Comparison of ENCODE assay signal across 26 cellular contexts in genomic region chr7:48144291-48144768, GRCh38. TPM values are rescaled to one million over a fixed set of nuclear protein-coding genes. Genes with fewer than 3 reads are reported as not detected.
DNase-seq lines count a peak whose midpoint lies in the region; ATAC-seq and TF ChIP-seq lines count a peak whose summit lies in the region.
"Had no signal": no experiment of that assay in that cellular context is flagged by ENCODE, and none has a peak within 500 bp of the region (broad histone marks: within the 10 kb centered on the region; RNA-seq: fewer than 3 reads in every experiment).

No MANE protein-coding gene starts in this region.

- DNase-seq in Caco-2 (peak; percentile 43 to 53), PC-3 (peak; percentile 34), dermis blood vessel endothelial cell (peak; percentile 69), erythroblast (lab: John Stamatoyannopoulos, UW) (no peak), GM19240 (ENCODE audit: insufficient read length, low spot score) (no peak), mucosa of gallbladder (ENCODE audit: low spot score) (no peak)
- DNase-seq: activated CD4-positive, alpha-beta memory T cell treated with anti-CD3 and anti-CD28 coated beads, Interleukin-2, amount 10 ng/mL, durations not matched to agents 7 days and 5 days; activated CD4-positive, CD25-positive, alpha-beta regulatory T cell; activated naive CD4-positive, alpha-beta T cell; activated T-cell treated with anti-CD3 and anti-CD28 coated beads, Interleukin-2, amount 50 U/mL, for 1 hour; foreskin melanocyte; hypothalamus; mammary epithelial cell; naive thymus-derived CD4-positive, alpha-beta T cell; NCI-H1105 treated with DMSO at 0.1 percent for 48 hours; NCI-H526; SK-N-SH; stimulated activated CD4-positive, alpha-beta T cell treated with anti-CD3 and anti-CD28 coated beads, Interleukin-2, amount 100 ng/mL, for 24 hours; stimulated activated naive B cell treated with anti-CD40 and anti-IgM and Interleukin-4, amounts not matched to agents 10 μg/mL and 1 μg/mL and 100 μg/mL, for 72 hours had no signal

- H3K27ac Mint-ChIP-seq in Caco-2 (ENCODE audit: unreplicated experiment): peak overlapping the region; percentile 30
- H3K27ac Mint-ChIP-seq: activated CD4-positive, alpha-beta memory T cell treated with anti-CD3 and anti-CD28 coated beads, Interleukin-2, amount 10 ng/mL, durations not matched to agents 7 days and 5 days; CD14-positive monocyte; dendritic cell treated with granulocyte-macrophage colony-stimulating factor and Interleukin-4, amounts not matched to agents 40 ng/mL and 50 ng/mL, for 4 days; naive thymus-derived CD4-positive, alpha-beta T cell; stimulated activated naive B cell treated with anti-CD40 and anti-IgM and Interleukin-4, amounts not matched to agents 10 μg/mL and 1 μg/mL and 100 μg/mL, for 72 hours; T-helper 2 cell treated with Interferon-gamma antibody and Interleukin-4, amounts not matched to agents 5 μg/mL and 100 μg/mL, for 36 hours had no signal

- H4K20me1 ChIP-seq in PC-3 (ENCODE audit: low read length): no peaks in the 10 kb centered on the region

- H3K79me2 ChIP-seq in PC-3 (ENCODE audit: low read length): no peaks in the 10 kb centered on the region
- H3K79me2 ChIP-seq: parathyroid adenoma had no signal

- H3K9ac ChIP-seq in PC-3 (ENCODE audit: low read length) (no peak overlapping the region), mucosa of stomach (ENCODE audit: low read length) (no peak overlapping the region)
- H3K9ac ChIP-seq: parathyroid adenoma, SK-N-SH had no signal

- TF ChIP-seq CTCF in Caco-2 (IDR thresholded peaks at IDR 0.05; ENCODE audit: insufficient read depth in 1 of 2, low read depth in 1 of 2, low read length in 1 of 2, severe bottlenecking in 1 of 2, unreplicated experiment in 1 of 2): no peak
- no peak for TF ChIP-seq CTCF in PC-3 (conservative IDR thresholded peaks at IDR 0.05; ENCODE audit: low read depth, low read length)

- no peak for TF ChIP-seq POLR2A in erythroblast (IDR thresholded peaks at IDR 0.05; ENCODE audit: low read length)

- H3K36me3 ChIP-seq in Caco-2 (ENCODE audit: control insufficient read depth, insufficient read depth, low read length) (no peaks in the 10 kb centered on the region), PC-3 (ENCODE audit: low read depth, low read length) (no peaks in the 10 kb centered on the region), mucosa of stomach (ENCODE audit: control insufficient read depth, insufficient read depth, low read length) (no peaks in the 10 kb centered on the region)

- peak; percentile 18; the same call in 1 of the 2 replicates for ATAC-seq in PC-3
- ATAC-seq in HG03439 (IDR thresholded peaks at IDR 0.05; ENCODE audit: unreplicated experiment): no peak
- ATAC-seq: naive thymus-derived CD4-positive, alpha-beta T cell; stimulated activated naive B cell treated with anti-CD40 and anti-IgM and Interleukin-4, amounts not matched to agents 10 μg/mL and 1 μg/mL and 100 μg/mL, for 72 hours had no signal

- H3K4me3 ChIP-seq in Caco-2 (ENCODE audit: low read depth, low read length) (no peak overlapping the region), PC-3 (ENCODE audit: low read length) (no peak overlapping the region), mucosa of stomach (ENCODE audit: low read length) (peak overlapping the region; percentile 2)

- BruUV-seq in Caco-2 (replicated peaks; lab: Mats Ljungman, UMichigan) (no TSS peak), PC-3 (replicated peaks; lab: Mats Ljungman, UMichigan) (no TSS peak)

- peaks cover 45% of the 10 kb centered on the region for H3K9me3 ChIP-seq in Caco-2
- no peaks in the 10 kb centered on the region for H3K9me3 ChIP-seq in PC-3 (ENCODE audit: low read length)
- no peaks in the 10 kb centered on the region for H3K9me3 ChIP-seq in mucosa of stomach (ENCODE audit: control insufficient read depth, low read length)
- H3K9me3 ChIP-seq: SK-N-SH had no signal

- H3K9me3 Mint-ChIP-seq in Caco-2 (ENCODE audit: unreplicated experiment): peaks cover 46% of the 10 kb centered on the region
- H3K9me3 Mint-ChIP-seq: activated CD4-positive, alpha-beta memory T cell treated with anti-CD3 and anti-CD28 coated beads, Interleukin-2, amount 10 ng/mL, durations not matched to agents 7 days and 5 days; dendritic cell treated with granulocyte-macrophage colony-stimulating factor and Interleukin-4, amounts not matched to agents 40 ng/mL and 50 ng/mL, for 4 days; T-helper 2 cell treated with Interferon-gamma antibody and Interleukin-4, amounts not matched to agents 5 μg/mL and 100 μg/mL, for 36 hours had no signal

- H2AFZ ChIP-seq in PC-3 (ENCODE audit: low read length): no peak overlapping the region
- H2AFZ ChIP-seq: parathyroid adenoma had no signal

- peaks cover 47% of the 10 kb centered on the region for H3K4me1 ChIP-seq in Caco-2
- H3K4me1 ChIP-seq in PC-3 (ENCODE audit: insufficient read depth, low read length): peaks cover 36% of the 10 kb centered on the region
- peaks cover 78% of the 10 kb centered on the region for H3K4me1 ChIP-seq in mucosa of stomach (ENCODE audit: control insufficient read depth, insufficient read depth, low read length)
- H3K4me1 ChIP-seq: parathyroid adenoma had no signal

- no peak overlapping the region for H3K4me3 Mint-ChIP-seq in Caco-2 (ENCODE audit: unreplicated experiment)
- H3K4me3 Mint-ChIP-seq: activated CD4-positive, alpha-beta memory T cell treated with anti-CD3 and anti-CD28 coated beads, Interleukin-2, amount 10 ng/mL, durations not matched to agents 7 days and 5 days; CD14-positive monocyte; dendritic cell treated with granulocyte-macrophage colony-stimulating factor and Interleukin-4, amounts not matched to agents 40 ng/mL and 50 ng/mL, for 4 days; naive thymus-derived CD4-positive, alpha-beta T cell; stimulated activated naive B cell treated with anti-CD40 and anti-IgM and Interleukin-4, amounts not matched to agents 10 μg/mL and 1 μg/mL and 100 μg/mL, for 72 hours; T-helper 2 cell treated with Interferon-gamma antibody and Interleukin-4, amounts not matched to agents 5 μg/mL and 100 μg/mL, for 36 hours had no signal

- no peaks in the 10 kb centered on the region for H3F3A ChIP-seq in PC-3 (ENCODE audit: low read length, unreplicated experiment)

- POLR2A ChIA-PET in Caco-2 (lab: Charles Lee): no interaction called here
- POLR2A ChIA-PET in PC-3 (lab: Charles Lee; ENCODE audit: unreplicated experiment): no interaction called here

- H3K4me1 Mint-ChIP-seq in Caco-2 (ENCODE audit: low read depth, unreplicated experiment): peaks cover 50% of the 10 kb centered on the region

- H3K4me2 ChIP-seq in PC-3 (ENCODE audit: low read length): no peak overlapping the region
- H3K4me2 ChIP-seq: SK-N-SH had no signal

- H3K27me3 Mint-ChIP-seq in Caco-2 (ENCODE audit: insufficient read depth, unreplicated experiment): no peaks in the 10 kb centered on the region

- peaks cover 19% of the 10 kb centered on the region for H3K36me3 Mint-ChIP-seq in Caco-2 (ENCODE audit: insufficient read depth, unreplicated experiment)
- H3K36me3 Mint-ChIP-seq: CD14-positive monocyte; stimulated activated naive B cell treated with anti-CD40 and anti-IgM and Interleukin-4, amounts not matched to agents 10 μg/mL and 1 μg/mL and 100 μg/mL, for 72 hours had no signal

- no peaks in the 10 kb centered on the region for H3K27me3 ChIP-seq in Caco-2 (replicated peaks; ENCODE audit: control insufficient read depth, insufficient read depth, low read length)
- H3K27me3 ChIP-seq in PC-3 (ENCODE audit: low read length): no peaks in the 10 kb centered on the region
- H3K27me3 ChIP-seq in mucosa of stomach (ENCODE audit: control insufficient read depth, insufficient read depth, low read length): no peaks in the 10 kb centered on the region

- intact Hi-C loops in Caco-2 (cut with micrococcal nuclease; ENCODE audit: unreplicated experiment): no loop called here
- intact Hi-C loops in PC-3 (cut with micrococcal nuclease): no loop called here

- CTCF ChIA-PET in Caco-2 (lab: Charles Lee): interaction anchor here (0.6 kb wide), 2 partner anchors 13 to 66 kb away, joined by 3 to 4 read pairs; no protein-coding TSS in a partner anchor
- CTCF ChIA-PET in PC-3 (lab: Charles Lee): no interaction called here

- H3K9me2 ChIP-seq in PC-3 (replicated peaks; ENCODE audit: low read length): no peaks in the 10 kb centered on the region
- H3K9me2 ChIP-seq: SK-N-SH had no signal

- H3K27ac ChIP-seq in PC-3 (ENCODE audit: low read length): no peak overlapping the region; the same call in 1 of the 2 replicates
- H3K27ac ChIP-seq: epithelial cell of prostate, parathyroid adenoma had no signal

RNA-seq across cellular contexts. Expression of gene ABCA13, which starts 26.9 kb away (rescaled TPM):
- total RNA-seq in Caco-2 (2022) (0.07 and 0.09 TPM in 2 replicates), PC-3 (2014; rRNA removed) (1.8 and 2.1 TPM in 2 replicates), dermis blood vessel endothelial cell (under 0.01 TPM in 1 of 2 replicates, not detected in the other), mucosa of gallbladder (2.8 TPM)
- total RNA-seq: activated CD4-positive, alpha-beta memory T cell treated with anti-CD3 and anti-CD28 coated beads, Interleukin-2, amount 10 ng/mL, durations not matched to agents 7 days and 5 days had no signal

RNA-seq across cellular contexts. Expression of gene UPP1, which starts 55.3 kb away (rescaled TPM):
- 18.7 and 20.6 TPM in 2 replicates for total RNA-seq in Caco-2 (2022)
- total RNA-seq in PC-3 (2014; rRNA removed): 71.9 and 77.7 TPM in 2 replicates
- 13.2 and 30.3 TPM in 2 replicates for total RNA-seq in dermis blood vessel endothelial cell
- 16.8 TPM for total RNA-seq in mucosa of gallbladder

Comparison
In these comparisons a context has a peak if more than half of its experiments do, and no peak if none do; other contexts are left out.
1. DNase-seq: peak in Caco-2 (2 of 2), PC-3 (single experiment) and dermis blood vessel endothelial cell (single experiment); none in erythroblast (0 of 2), GM19240 (single experiment) and mucosa of gallbladder (single experiment).